5 cellular contexts compared by ENCODE assay signal in genomic region chr17:63982641-63983040, GRCh38. TPM values are rescaled to one million over a fixed set of nuclear protein-coding genes. Genes with fewer than 3 reads are reported as not detected.
"Had no signal": no experiment of that assay in that cellular context is flagged by ENCODE, and none has a peak within 500 bp of the region (broad histone marks: within the 10 kb centered on the region; RNA-seq: fewer than 3 reads in every experiment).

No MANE protein-coding gene starts in this region.

RNA-seq across cellular contexts. Expression of gene SCN4A, which starts 9.9 kb away (rescaled TPM):
- total RNA-seq: HT1080, IMR-90, M059J, SJSA1 had no signal
- polyA plus RNA-seq: IMR-90 had no signal

RNA-seq across cellular contexts. Expression of gene ICAM2, which starts 37.8 kb away (rescaled TPM):
- total RNA-seq: IMR-90 had no signal

RNA-seq across cellular contexts. Expression of gene CD79B, which starts 50.5 kb away (rescaled TPM):
- total RNA-seq: HepG2, IMR-90, SJSA1 had no signal
- polyA plus RNA-seq: HepG2, IMR-90 had no signal
